Comparison of ENCODE assay signal across 19 cellular contexts in the genomic region with DNA sequence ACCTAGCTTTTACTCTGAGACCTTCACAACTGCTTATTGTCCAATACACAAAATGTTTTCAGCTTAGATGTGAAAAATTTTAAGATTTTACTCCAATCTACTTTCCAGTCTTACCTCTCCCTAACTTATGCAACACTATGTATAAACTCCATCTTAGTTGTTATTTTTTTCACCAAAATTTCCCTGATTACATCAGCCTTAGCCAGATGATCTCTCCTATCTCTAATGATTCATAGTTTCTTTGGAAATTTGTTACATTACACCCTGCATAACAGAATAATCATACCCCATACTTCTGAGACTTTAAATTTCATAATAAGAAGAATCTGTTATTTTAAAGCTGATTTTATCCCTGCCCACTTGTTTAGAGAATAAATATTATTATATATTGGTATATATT.
"Had no signal": no experiment of that assay in that cellular context is flagged by ENCODE, and none has a peak within 500 bp of the region (broad histone marks: within the 10 kb centered on the region; RNA-seq: fewer than 3 reads in every experiment).

No MANE protein-coding gene starts in this region.

- DNase-seq: KBM-7, MV-4-11, NCI-H1048, NCI-H1105, NCI-H1417 treated with DMSO at 0.1 percent for 48 hours, NCI-H146, NCI-H1694 treated with DMSO at 0.1 percent for 48 hours, NCI-H1930, NCI-H2081, NCI-H2107, NCI-H2227 treated with DMSO at 0.1 percent for 48 hours, NCI-H524, NCI-H526 treated with DMSO at 0.1 percent for 48 hours, NCI-H774, Right ventricle myocardium superior, RPMI8226, SIG-M5, SK-N-SH, SW 1271 had no signal
